In the genomic region with DNA sequence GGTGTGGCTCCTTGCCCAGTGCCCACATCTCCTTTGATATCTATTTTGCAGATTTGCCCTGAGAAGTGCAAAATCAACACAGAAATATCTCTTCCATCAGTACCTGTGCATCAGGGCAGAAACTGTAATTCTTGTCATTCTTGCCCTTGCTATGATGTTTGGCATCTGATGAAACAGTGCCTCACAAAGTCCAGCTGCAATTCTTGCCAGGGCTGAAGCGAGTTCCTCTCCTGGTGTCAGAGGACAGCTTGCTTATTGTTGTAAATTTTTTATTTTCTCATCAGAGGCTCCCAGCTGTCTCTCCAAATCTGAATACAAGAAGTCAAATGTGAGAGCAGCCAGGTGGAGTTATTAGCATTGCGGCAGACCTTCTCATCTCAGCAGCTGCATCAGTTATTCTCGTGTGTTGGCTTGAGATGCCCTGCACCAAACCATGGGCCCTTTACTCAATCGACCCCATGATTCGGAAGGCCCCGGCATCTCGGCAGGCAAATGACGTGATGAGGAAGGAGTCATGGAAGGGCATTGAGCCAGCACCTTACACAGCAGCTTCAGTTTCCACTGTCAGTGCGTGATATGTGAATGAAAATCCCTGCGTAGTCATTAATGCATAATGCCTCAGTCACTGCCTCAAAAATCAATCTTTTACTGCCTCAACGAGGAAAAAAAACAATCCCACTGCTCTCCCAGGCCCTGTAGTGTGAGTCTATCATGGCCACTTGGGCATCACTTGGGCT, we compare ENCODE assay signal across 9 cellular contexts.
DNase-seq lines count a peak whose midpoint lies in the region; ATAC-seq lines count a peak whose summit lies in the region.
"Had no signal": no experiment of that assay in that cellular context is flagged by ENCODE, and none has a peak within 500 bp of the region (broad histone marks: within the 10 kb centered on the region; RNA-seq: fewer than 3 reads in every experiment).

No MANE protein-coding gene starts in this region.

- peak; percentile 63 for DNase-seq in GOT3 (lab: John Stamatoyannopoulos, UW)
- DNase-seq in RPMI8226: peak; percentile 39
- peak; percentile 83 for DNase-seq in fibroblast of peridontal ligament (ENCODE audit: extremely low read depth)
- peak; percentile 58 for DNase-seq in putamen (ENCODE audit: low spot score)
- DNase-seq in mesenteric fat pad (ENCODE audit: low spot score): no peak
- no peak for DNase-seq in activated CD4-positive, CD25-positive, alpha-beta regulatory T cell treated with anti-CD3 and anti-CD28 coated beads, Interleukin-2, amount 50 U/mL, for 72 hours
- DNase-seq: NCI-H1048 had no signal

- no peak for ATAC-seq in HG02763 (IDR thresholded peaks at IDR 0.05; ENCODE audit: unreplicated experiment)
- ATAC-seq in GM21423 (IDR thresholded peaks at IDR 0.05; ENCODE audit: unreplicated experiment): no peak

Comparison
In these comparisons a context has a peak if more than half of its experiments do, and no peak if none do; other contexts are left out.
1. DNase-seq: peak in GOT3 (single experiment), RPMI8226 (single experiment), fibroblast of peridontal ligament (single experiment) and putamen (single experiment); none in mesenteric fat pad (single experiment) and activated CD4-positive, CD25-positive, alpha-beta regulatory T cell treated with anti-CD3 and anti-CD28 coated beads, Interleukin-2, amount 50 U/mL, for 72 hours (single experiment).